8 cellular contexts compared by ENCODE assay signal in genomic region chr7:100118388-100119074, GRCh38. TPM values are rescaled to one million over a fixed set of nuclear protein-coding genes. Genes with fewer than 3 reads are reported as not detected.
DNase-seq lines count a peak whose midpoint lies in the region; ATAC-seq, FAIRE-seq and TF ChIP-seq lines count a peak whose summit lies in the region.

No MANE protein-coding gene starts in this region.

- no peak for TF ChIP-seq RAD21 in HepG2 (CRISPR knock-in tag; IDR thresholded peaks at IDR 0.05)

- peaks cover 14% of the 10 kb centered on the region for H3K36me3 Mint-ChIP-seq in activated CD8-positive, alpha-beta memory T cell treated with anti-CD3 and anti-CD28 coated beads, Interleukin-2, amount 10 ng/mL, durations not matched to agents 7 days and 5 days

- peak overlapping the region; percentile 93 for H3K4me3 Mint-ChIP-seq in activated CD8-positive, alpha-beta memory T cell treated with anti-CD3 and anti-CD28 coated beads, Interleukin-2, amount 10 ng/mL, durations not matched to agents 7 days and 5 days

- no peak for DNase-seq in activated CD8-positive, alpha-beta memory T cell treated with anti-CD3 and anti-CD28 coated beads, Interleukin-2, amount 10 ng/mL, durations not matched to agents 7 days and 5 days
- no peak for DNase-seq in activated CD8-positive, alpha-beta memory T cell treated with anti-CD3 and anti-CD28 coated beads for 24 hours
- DNase-seq in adrenal gland (no peak), HepG2 (ENCODE audit: low spot score) (no peak), tibial artery (no peak), ecto neural progenitor cell (ENCODE audit: low spot score) (no peak), KG1 (lab: John Stamatoyannopoulos, UW) (no peak)
- DNase-seq in stimulated activated CD4-positive, alpha-beta T cell treated with anti-CD3 and anti-CD28 coated beads, Interleukin-15, amount 100 ng/mL, for 24 hours: no peak

- no peak for TF ChIP-seq EP300 in HepG2 (IDR thresholded peaks at IDR 0.05; ENCODE audit: low read depth in 2 of 2, low read length in 2 of 2)
- TF ChIP-seq EP300 in HepG2 (CRISPR knock-in tag; IDR thresholded peaks at IDR 0.05; ENCODE audit: borderline replicate concordance): no peak

- in situ Hi-C loops in HepG2 (cut with HindIII; ENCODE audit: extremely low pct_ligation_motif_present, low pct_unique_long_range_greater_than_20kb): no loop called here

- TSS peak; percentile 48 for BruUV-seq in HepG2 (replicated peaks; lab: Mats Ljungman, UMichigan)

- FAIRE-seq in HepG2 (lab: Jason Lieb, UNC): no peak

- H3K4me3 ChIP-seq in adrenal gland (peak overlapping the region in 3 of 4 donors; percentile 57 to 89 (median 76)), HepG2 (replicated peaks in 1 of 3; ENCODE audit: insufficient read depth in 1 of 3, low read depth in 2 of 3, low read length in 3 of 3) (peak overlapping the region; percentile 72 to 98 (median 95)), tibial artery (peak overlapping the region; percentile 67 to 72)

- H4K20me1 ChIP-seq in HepG2 (ENCODE audit: insufficient read depth, low read length): no peaks in the 10 kb centered on the region

- H3K4me1 Mint-ChIP-seq in activated CD8-positive, alpha-beta memory T cell treated with anti-CD3 and anti-CD28 coated beads, Interleukin-2, amount 10 ng/mL, durations not matched to agents 7 days and 5 days: peaks cover 24% of the 10 kb centered on the region

- H3K27me3 ChIP-seq in adrenal gland (no peaks in the 10 kb centered on the region), HepG2 (ENCODE audit: control insufficient read depth in 1 of 2, insufficient read depth in 2 of 2, low read length in 2 of 2) (no peaks in the 10 kb centered on the region; a peak in 1 of 5 replicates), tibial artery (no peaks in the 10 kb centered on the region)

- H3K79me2 ChIP-seq in HepG2 (ENCODE audit: insufficient read depth, low read length): peaks cover 8% of the 10 kb centered on the region

- TF ChIP-seq CTCF in adrenal gland (IDR thresholded peaks at IDR 0.05) (no peak), HepG2 (CRISPR knock-in tag; IDR thresholded peaks at IDR 0.05) (no peak), tibial artery (IDR thresholded peaks at IDR 0.05) (no peak)

- H3K27ac ChIP-seq in adrenal gland: peak overlapping the region in 1 of 5 donors; percentile 85
- H3K27ac ChIP-seq in HepG2 (ENCODE audit: extremely low read length, insufficient read depth, low read length): peak overlapping the region; percentile 77
- peak overlapping the region; percentile 83 to 84 for H3K27ac ChIP-seq in tibial artery

- WGBS in adrenal gland, 4 donors: 21 to 24% (median 22%) methylated on average over 14 to 18 of the region's 18 CpGs
- 13% methylated on average over 15 of the region's 18 CpGs for WGBS in HepG2 (ENCODE audit: low lambda C conversion rate)

- peaks cover 0 to 5% of the 10 kb centered on the region in 2 donors for H3K36me3 ChIP-seq in adrenal gland (replicated peaks in 1 of 2)
- peaks cover 0 to 3% of the 10 kb centered on the region in 2 experiments; a peak in 2 of 5 replicates for H3K36me3 ChIP-seq in HepG2 (replicated peaks in 1 of 2; ENCODE audit: control insufficient read depth in 1 of 2, insufficient read depth in 2 of 2, low read length in 2 of 2)
- peaks cover 6 to 31% (median 6%) of the 10 kb centered on the region in 3 donors for H3K36me3 ChIP-seq in tibial artery

- ATAC-seq in activated CD8-positive, alpha-beta memory T cell treated with anti-CD3 and anti-CD28 coated beads, Interleukin-2, amount 10 ng/mL, durations not matched to agents 7 days and 5 days: no peak
- ATAC-seq in HepG2: no peak

- no peaks in the 10 kb centered on the region for H3K27me3 Mint-ChIP-seq in activated CD8-positive, alpha-beta memory T cell treated with anti-CD3 and anti-CD28 coated beads, Interleukin-2, amount 10 ng/mL, durations not matched to agents 7 days and 5 days

- POLR2A ChIA-PET in HepG2 (lab: Yijun Ruan, JAX): interaction anchor here (1.0 kb wide), 1 partner anchor 30 kb away, joined by 3 read pairs; the partner anchor contains the start of gene LAMTOR4

- no peak for TF ChIP-seq POLR2A in adrenal gland (IDR thresholded peaks at IDR 0.05)
- no peak for TF ChIP-seq POLR2A in HepG2 (IDR thresholded peaks at IDR 0.05; ENCODE audit: insufficient read depth in 1 of 2, low read depth in 2 of 2, low read length in 2 of 2)

- CTCF ChIA-PET in activated CD8-positive, alpha-beta memory T cell treated with anti-CD3 and anti-CD28 coated beads, Interleukin-2, amount 10 ng/mL, durations not matched to agents 7 days and 5 days (lab: Charles Lee): no interaction called here
- CTCF ChIA-PET in HepG2 (lab: Yijun Ruan, JAX; ENCODE audit: low intra/inter-chr PET ratio, low total read pairs): no interaction called here

- peak overlapping the region; percentile 87 for H3K9ac ChIP-seq in HepG2 (ENCODE audit: insufficient read depth, low read depth, low read length)

- H3K4me1 ChIP-seq in adrenal gland (replicated peaks in 1 of 2): peaks cover 12 to 16% of the 10 kb centered on the region in 2 donors
- H3K4me1 ChIP-seq in HepG2 (ENCODE audit: insufficient read depth, low read length): peaks cover 33% of the 10 kb centered on the region
- H3K4me1 ChIP-seq in tibial artery: peaks cover 0 to 27% (median 16%) of the 10 kb centered on the region in 4 donors

- intact Hi-C loops in adrenal gland (cut with DNase I): no loop called here
- intact Hi-C loops in HepG2 (cut with micrococcal nuclease; ENCODE audit: unreplicated experiment): loop anchor here (2.0 kb wide), 1 partner anchor 18 kb away; the partner anchor contains the start of genes AP4M1 and MCM7
- intact Hi-C loops in tibial artery (cut with DNase I; ENCODE audit: low total_unique reads): no loop called here

- H3K9me3 Mint-ChIP-seq in activated CD8-positive, alpha-beta memory T cell treated with anti-CD3 and anti-CD28 coated beads, Interleukin-2, amount 10 ng/mL, durations not matched to agents 7 days and 5 days (ENCODE audit: low read depth): no peaks in the 10 kb centered on the region

- peak overlapping the region; percentile 98 for H3K4me2 ChIP-seq in HepG2 (ENCODE audit: low read depth, low read length)

- no peaks in the 10 kb centered on the region for H3K9me3 ChIP-seq in adrenal gland (replicated peaks in 1 of 3)
- H3K9me3 ChIP-seq in HepG2 (ENCODE audit: low read length): no peaks in the 10 kb centered on the region
- H3K9me3 ChIP-seq in tibial artery: no peaks in the 10 kb centered on the region

- no peak overlapping the region for H2AFZ ChIP-seq in HepG2 (ENCODE audit: low read length)

- H3K27ac Mint-ChIP-seq in activated CD8-positive, alpha-beta memory T cell treated with anti-CD3 and anti-CD28 coated beads, Interleukin-2, amount 10 ng/mL, durations not matched to agents 7 days and 5 days: peak overlapping the region; percentile 91

RNA-seq across cellular contexts. Expression of gene TAF6, which starts 0.6 kb away (rescaled TPM):
- 10 to 100 TPM; 70.4 to 71.4 TPM for total RNA-seq in activated CD8-positive, alpha-beta memory T cell treated with anti-CD3 and anti-CD28 coated beads, Interleukin-2, amount 10 ng/mL, durations not matched to agents 7 days and 5 days
- 100 to 1,000 TPM in 1 of 8 donors, 10 to 100 TPM in 7; 49.9 to 141 (median 71.8) TPM for total RNA-seq in adrenal gland
- polyA plus RNA-seq in adrenal gland: 10 to 100 TPM; 41.3 to 69.4 (median 67.9) TPM
- total RNA-seq in HepG2 (2016; rRNA removed; fragmentation: Illumina TruSeq; extraction: Trizol): 18.8 and 25.6 TPM in 2 replicates
- 10.3 and 12.6 TPM in 2 replicates for total RNA-seq in HepG2 (2016; cell fraction: cytosol; rRNA removed; fragmentation: Illumina TruSeq; extraction: Trizol; ENCODE audit: low read depth)
- total RNA-seq in HepG2 (2016; cell fraction: insoluble cytoplasmic fraction; rRNA removed; fragmentation: Illumina TruSeq; extraction: Trizol): 20.6 and 21.5 TPM in 2 replicates
- total RNA-seq in HepG2 (2016; cell fraction: membrane; rRNA removed; fragmentation: Illumina TruSeq; extraction: Trizol): 29.7 and 31.8 TPM in 2 replicates
- 16.2 and 20.2 TPM in 2 replicates for total RNA-seq in HepG2 (2016; cell fraction: nucleus; rRNA removed; fragmentation: Illumina TruSeq; extraction: Trizol)
- polyA plus RNA-seq in HepG2 (2011; rRNA removed): 12.6 and 12.9 TPM in 2 replicates
- polyA plus RNA-seq in HepG2 (2011; cell fraction: cytosol; rRNA removed): 4.9 and 5.4 TPM in 2 replicates
- polyA plus RNA-seq in HepG2 (2011; cell fraction: nucleus; rRNA removed): 49.7 and 70.9 TPM in 2 replicates
- polyA plus RNA-seq in HepG2 (2012): 22.2 and 26.8 TPM in 2 replicates
- polyA plus RNA-seq in HepG2 (2016; cell fraction: cytosol; fragmentation: Illumina TruSeq; extraction: Trizol; ENCODE audit: low read depth): 18.6 and 20.9 TPM in 2 replicates
- 23.4 and 30.6 TPM in 2 replicates for polyA plus RNA-seq in HepG2 (2016; cell fraction: insoluble cytoplasmic fraction; fragmentation: Illumina TruSeq; extraction: Trizol; ENCODE audit: low read depth)
- polyA plus RNA-seq in HepG2 (2016; cell fraction: membrane; fragmentation: Illumina TruSeq; extraction: Trizol; ENCODE audit: low read depth): 31.0 and 34.8 TPM in 2 replicates
- polyA plus RNA-seq in HepG2 (2016; cell fraction: nucleus; fragmentation: Illumina TruSeq; extraction: Trizol; ENCODE audit: insufficient read depth, low read depth): 52.2 and 63.1 TPM in 2 replicates
- 16.7 and 22.7 TPM in 2 replicates for polyA minus RNA-seq in HepG2 (2011; rRNA and poly(A)+ RNA removed; ENCODE audit: low replicate concordance)
- polyA minus RNA-seq in HepG2 (2011; cell fraction: cytosol; rRNA and poly(A)+ RNA removed): 9.8 and 11.7 TPM in 2 replicates
- 7.0 and 15.4 TPM in 2 replicates for polyA minus RNA-seq in HepG2 (2011; cell fraction: nucleus; rRNA and poly(A)+ RNA removed)

RNA-seq across cellular contexts. Expression of gene CNPY4, which starts 0.9 kb away (rescaled TPM):
- 10 to 100 TPM; 27.3 to 28.0 TPM for total RNA-seq in activated CD8-positive, alpha-beta memory T cell treated with anti-CD3 and anti-CD28 coated beads, Interleukin-2, amount 10 ng/mL, durations not matched to agents 7 days and 5 days
- 10 to 100 TPM; 14.0 to 36.6 (median 23.0) TPM for total RNA-seq in adrenal gland
- polyA plus RNA-seq in adrenal gland: 10 to 100 TPM; 16.5 to 28.1 (median 27.3) TPM
- total RNA-seq in HepG2 (2016; rRNA removed; fragmentation: Illumina TruSeq; extraction: Trizol): 5.4 and 12.7 TPM in 2 replicates
- 0.97 and 1.9 TPM in 2 replicates for total RNA-seq in HepG2 (2016; cell fraction: cytosol; rRNA removed; fragmentation: Illumina TruSeq; extraction: Trizol; ENCODE audit: low read depth)
- 6.7 and 13.9 TPM in 2 replicates for total RNA-seq in HepG2 (2016; cell fraction: insoluble cytoplasmic fraction; rRNA removed; fragmentation: Illumina TruSeq; extraction: Trizol)
- total RNA-seq in HepG2 (2016; cell fraction: membrane; rRNA removed; fragmentation: Illumina TruSeq; extraction: Trizol): 3.1 and 3.2 TPM in 2 replicates
- 8.0 and 11.2 TPM in 2 replicates for total RNA-seq in HepG2 (2016; cell fraction: nucleus; rRNA removed; fragmentation: Illumina TruSeq; extraction: Trizol)
- 6.2 TPM in 2 replicates for polyA plus RNA-seq in HepG2 (2011; rRNA removed)
- 5.3 and 5.6 TPM in 2 replicates for polyA plus RNA-seq in HepG2 (2011; cell fraction: cytosol; rRNA removed)
- polyA plus RNA-seq in HepG2 (2011; cell fraction: nucleus; rRNA removed): 4.8 TPM in 2 replicates
- polyA plus RNA-seq in HepG2 (2012): 5.4 and 6.0 TPM in 2 replicates
- 1.0 and 1.3 TPM in 2 replicates for polyA plus RNA-seq in HepG2 (2016; cell fraction: cytosol; fragmentation: Illumina TruSeq; extraction: Trizol; ENCODE audit: low read depth)
- polyA plus RNA-seq in HepG2 (2016; cell fraction: insoluble cytoplasmic fraction; fragmentation: Illumina TruSeq; extraction: Trizol; ENCODE audit: low read depth): 6.6 and 7.8 TPM in 2 replicates
- polyA plus RNA-seq in HepG2 (2016; cell fraction: membrane; fragmentation: Illumina TruSeq; extraction: Trizol; ENCODE audit: low read depth): 1.5 and 2.5 TPM in 2 replicates
- polyA plus RNA-seq in HepG2 (2016; cell fraction: nucleus; fragmentation: Illumina TruSeq; extraction: Trizol; ENCODE audit: insufficient read depth, low read depth): 19.4 and 20.6 TPM in 2 replicates
- 2.5 and 12.7 TPM in 2 replicates for polyA minus RNA-seq in HepG2 (2011; rRNA and poly(A)+ RNA removed; ENCODE audit: low replicate concordance)
- 1.2 and 1.9 TPM in 2 replicates for polyA minus RNA-seq in HepG2 (2011; cell fraction: cytosol; rRNA and poly(A)+ RNA removed)
- polyA minus RNA-seq in HepG2 (2011; cell fraction: nucleus; rRNA and poly(A)+ RNA removed): 2.9 and 3.5 TPM in 2 replicates

RNA-seq across cellular contexts. Expression of gene MBLAC1, which starts 8.2 kb away (rescaled TPM):
- total RNA-seq in activated CD8-positive, alpha-beta memory T cell treated with anti-CD3 and anti-CD28 coated beads, Interleukin-2, amount 10 ng/mL, durations not matched to agents 7 days and 5 days: 1 to 10 TPM; 5.6 to 7.5 TPM
- 1 to 10 TPM; 1.5 to 7.0 (median 4.0) TPM for total RNA-seq in adrenal gland
- polyA plus RNA-seq in adrenal gland: 1 to 10 TPM in 2 of 3 donors, under 1 TPM in 1; 0.38 to 4.2 (median 2.7) TPM
- 1.8 and 2.1 TPM in 2 replicates for total RNA-seq in HepG2 (2016; rRNA removed; fragmentation: Illumina TruSeq; extraction: Trizol)
- 0.71 and 0.88 TPM in 2 replicates for total RNA-seq in HepG2 (2016; cell fraction: cytosol; rRNA removed; fragmentation: Illumina TruSeq; extraction: Trizol; ENCODE audit: low read depth)
- 1.5 and 2.1 TPM in 2 replicates for total RNA-seq in HepG2 (2016; cell fraction: insoluble cytoplasmic fraction; rRNA removed; fragmentation: Illumina TruSeq; extraction: Trizol)
- 1.2 and 1.3 TPM in 2 replicates for total RNA-seq in HepG2 (2016; cell fraction: membrane; rRNA removed; fragmentation: Illumina TruSeq; extraction: Trizol)
- 0.84 and 1.3 TPM in 2 replicates for total RNA-seq in HepG2 (2016; cell fraction: nucleus; rRNA removed; fragmentation: Illumina TruSeq; extraction: Trizol)
- polyA plus RNA-seq in HepG2 (2011; rRNA removed): 0.79 and 0.88 TPM in 2 replicates
- 1.3 and 2.1 TPM in 2 replicates for polyA plus RNA-seq in HepG2 (2011; cell fraction: cytosol; rRNA removed)
- 1.5 and 1.9 TPM in 2 replicates for polyA plus RNA-seq in HepG2 (2011; cell fraction: nucleus; rRNA removed)
- 0.91 and 1.1 TPM in 2 replicates for polyA plus RNA-seq in HepG2 (2012)
- polyA plus RNA-seq in HepG2 (2016; cell fraction: cytosol; fragmentation: Illumina TruSeq; extraction: Trizol; ENCODE audit: low read depth): 0.66 and 1.1 TPM in 2 replicates
- 1.7 and 1.9 TPM in 2 replicates for polyA plus RNA-seq in HepG2 (2016; cell fraction: insoluble cytoplasmic fraction; fragmentation: Illumina TruSeq; extraction: Trizol; ENCODE audit: low read depth)
- polyA plus RNA-seq in HepG2 (2016; cell fraction: membrane; fragmentation: Illumina TruSeq; extraction: Trizol; ENCODE audit: low read depth): 0.77 and 1.1 TPM in 2 replicates
- polyA plus RNA-seq in HepG2 (2016; cell fraction: nucleus; fragmentation: Illumina TruSeq; extraction: Trizol; ENCODE audit: insufficient read depth, low read depth): 1.5 TPM in 2 replicates
- polyA minus RNA-seq in HepG2 (2011; rRNA and poly(A)+ RNA removed; ENCODE audit: low replicate concordance): 0.58 and 0.65 TPM in 2 replicates
- 0.70 TPM in 1 of 2 replicates, not detected in the other for polyA minus RNA-seq in HepG2 (2011; cell fraction: cytosol; rRNA and poly(A)+ RNA removed)
- 1.4 and 1.7 TPM in 2 replicates for polyA minus RNA-seq in HepG2 (2011; cell fraction: nucleus; rRNA and poly(A)+ RNA removed)

RNA-seq across cellular contexts. Expression of gene AP4M1, which starts 17.1 kb away (rescaled TPM):
- 10 to 100 TPM in 1 of 2 experiments, 1 to 10 TPM in 1; 9.9 to 10.6 TPM for total RNA-seq in activated CD8-positive, alpha-beta memory T cell treated with anti-CD3 and anti-CD28 coated beads, Interleukin-2, amount 10 ng/mL, durations not matched to agents 7 days and 5 days
- total RNA-seq in adrenal gland (10 to 100 TPM in 7 of 8 donors, 1 to 10 TPM in 1; 9.6 to 24.0 (median 16.5) TPM), HepG2 (2016; rRNA removed; fragmentation: Illumina TruSeq; extraction: Trizol) (8.2 and 9.7 TPM in 2 replicates)
- polyA plus RNA-seq in adrenal gland (10 to 100 TPM in 2 of 3 donors, 1 to 10 TPM in 1; 9.6 to 30.1 (median 23.5) TPM), HepG2 (2011; rRNA removed) (6.0 and 6.3 TPM in 2 replicates)
- 4.1 and 5.3 TPM in 2 replicates for total RNA-seq in HepG2 (2016; cell fraction: cytosol; rRNA removed; fragmentation: Illumina TruSeq; extraction: Trizol; ENCODE audit: low read depth)
- 7.7 and 10.0 TPM in 2 replicates for total RNA-seq in HepG2 (2016; cell fraction: insoluble cytoplasmic fraction; rRNA removed; fragmentation: Illumina TruSeq; extraction: Trizol)
- 5.6 and 6.2 TPM in 2 replicates for total RNA-seq in HepG2 (2016; cell fraction: membrane; rRNA removed; fragmentation: Illumina TruSeq; extraction: Trizol)
- 5.9 and 11.5 TPM in 2 replicates for total RNA-seq in HepG2 (2016; cell fraction: nucleus; rRNA removed; fragmentation: Illumina TruSeq; extraction: Trizol)
- 3.9 and 4.9 TPM in 2 replicates for polyA plus RNA-seq in HepG2 (2011; cell fraction: cytosol; rRNA removed)
- polyA plus RNA-seq in HepG2 (2011; cell fraction: nucleus; rRNA removed): 11.1 and 15.0 TPM in 2 replicates
- 4.9 and 5.0 TPM in 2 replicates for polyA plus RNA-seq in HepG2 (2012)
- 2.8 and 2.9 TPM in 2 replicates for polyA plus RNA-seq in HepG2 (2016; cell fraction: cytosol; fragmentation: Illumina TruSeq; extraction: Trizol; ENCODE audit: low read depth)
- 5.9 and 7.7 TPM in 2 replicates for polyA plus RNA-seq in HepG2 (2016; cell fraction: insoluble cytoplasmic fraction; fragmentation: Illumina TruSeq; extraction: Trizol; ENCODE audit: low read depth)
- polyA plus RNA-seq in HepG2 (2016; cell fraction: membrane; fragmentation: Illumina TruSeq; extraction: Trizol; ENCODE audit: low read depth): 3.9 and 4.1 TPM in 2 replicates
- polyA plus RNA-seq in HepG2 (2016; cell fraction: nucleus; fragmentation: Illumina TruSeq; extraction: Trizol; ENCODE audit: insufficient read depth, low read depth): 13.0 and 18.6 TPM in 2 replicates
- 10.8 and 17.7 TPM in 2 replicates for polyA minus RNA-seq in HepG2 (2011; rRNA and poly(A)+ RNA removed; ENCODE audit: low replicate concordance)
- 3.0 and 5.2 TPM in 2 replicates for polyA minus RNA-seq in HepG2 (2011; cell fraction: cytosol; rRNA and poly(A)+ RNA removed)
- 6.7 and 7.2 TPM in 2 replicates for polyA minus RNA-seq in HepG2 (2011; cell fraction: nucleus; rRNA and poly(A)+ RNA removed)

RNA-seq across cellular contexts. Expression of gene MCM7, which starts 17.3 kb away (rescaled TPM):
- 100 to 1,000 TPM; 405 to 409 TPM for total RNA-seq in activated CD8-positive, alpha-beta memory T cell treated with anti-CD3 and anti-CD28 coated beads, Interleukin-2, amount 10 ng/mL, durations not matched to agents 7 days and 5 days
- 10 to 100 TPM; 13.6 to 51.0 (median 27.5) TPM for total RNA-seq in adrenal gland
- 10 to 100 TPM; 12.2 to 72.3 (median 52.4) TPM for polyA plus RNA-seq in adrenal gland
- 214 and 229 TPM in 2 replicates for total RNA-seq in HepG2 (2016; rRNA removed; fragmentation: Illumina TruSeq; extraction: Trizol)
- 19.3 and 25.3 TPM in 2 replicates for total RNA-seq in HepG2 (2016; cell fraction: cytosol; rRNA removed; fragmentation: Illumina TruSeq; extraction: Trizol; ENCODE audit: low read depth)
- total RNA-seq in HepG2 (2016; cell fraction: insoluble cytoplasmic fraction; rRNA removed; fragmentation: Illumina TruSeq; extraction: Trizol): 222 and 231 TPM in 2 replicates
- 36.3 and 40.6 TPM in 2 replicates for total RNA-seq in HepG2 (2016; cell fraction: membrane; rRNA removed; fragmentation: Illumina TruSeq; extraction: Trizol)
- total RNA-seq in HepG2 (2016; cell fraction: nucleus; rRNA removed; fragmentation: Illumina TruSeq; extraction: Trizol): 158 and 170 TPM in 2 replicates
- polyA plus RNA-seq in HepG2 (2011; rRNA removed): 74.6 and 84.5 TPM in 2 replicates
- polyA plus RNA-seq in HepG2 (2011; cell fraction: cytosol; rRNA removed): 43.5 and 88.2 TPM in 2 replicates
- 179 and 250 TPM in 2 replicates for polyA plus RNA-seq in HepG2 (2011; cell fraction: nucleus; rRNA removed)
- polyA plus RNA-seq in HepG2 (2012): 55.3 and 79.0 TPM in 2 replicates
- 13.7 and 15.9 TPM in 2 replicates for polyA plus RNA-seq in HepG2 (2016; cell fraction: cytosol; fragmentation: Illumina TruSeq; extraction: Trizol; ENCODE audit: low read depth)
- 184 and 192 TPM in 2 replicates for polyA plus RNA-seq in HepG2 (2016; cell fraction: insoluble cytoplasmic fraction; fragmentation: Illumina TruSeq; extraction: Trizol; ENCODE audit: low read depth)
- polyA plus RNA-seq in HepG2 (2016; cell fraction: membrane; fragmentation: Illumina TruSeq; extraction: Trizol; ENCODE audit: low read depth): 21.2 and 24.5 TPM in 2 replicates
- polyA plus RNA-seq in HepG2 (2016; cell fraction: nucleus; fragmentation: Illumina TruSeq; extraction: Trizol; ENCODE audit: insufficient read depth, low read depth): 208 and 214 TPM in 2 replicates
- polyA minus RNA-seq in HepG2 (2011; rRNA and poly(A)+ RNA removed; ENCODE audit: low replicate concordance): 187 and 581 TPM in 2 replicates
- 44.7 and 74.8 TPM in 2 replicates for polyA minus RNA-seq in HepG2 (2011; cell fraction: cytosol; rRNA and poly(A)+ RNA removed)
- 108 and 139 TPM in 2 replicates for polyA minus RNA-seq in HepG2 (2011; cell fraction: nucleus; rRNA and poly(A)+ RNA removed)
